ENCODE assay signal across 17 cellular contexts in the genomic region with DNA sequence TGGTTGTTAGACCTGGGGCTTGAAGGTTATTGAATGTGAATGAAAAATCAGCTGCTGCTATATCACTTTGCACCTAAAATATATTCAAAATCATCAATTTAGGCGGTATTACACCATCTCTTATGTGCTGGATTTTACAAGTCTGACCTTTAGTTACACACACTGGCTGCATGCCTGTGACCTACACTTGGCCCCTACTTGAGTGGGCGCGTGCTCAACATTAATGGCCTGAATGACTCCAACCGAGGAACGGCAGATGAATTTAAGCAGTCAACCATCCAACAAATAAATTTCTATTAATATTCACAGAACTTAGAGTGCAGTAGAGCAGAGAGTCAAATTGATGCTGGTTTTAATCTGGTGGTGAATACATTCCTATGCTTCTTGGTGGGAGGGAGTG.
DNase-seq lines count a peak whose midpoint lies in the region; ATAC-seq and TF ChIP-seq lines count a peak whose summit lies in the region.
"Had no signal": no experiment of that assay in that cellular context is flagged by ENCODE, and none has a peak within 500 bp of the region (broad histone marks: within the 10 kb centered on the region; RNA-seq: fewer than 3 reads in every experiment).

No MANE protein-coding gene starts in this region.

- H3K27ac Mint-ChIP-seq in nephron = peak overlapping the region in 2 of 3 experiments; percentile 76 to 79
- H3K27ac Mint-ChIP-seq: CD8-positive, alpha-beta memory T cell had no signal

- H3K4me3 Mint-ChIP-seq in nephron = no peak overlapping the region
- H3K4me3 Mint-ChIP-seq: CD8-positive, alpha-beta memory T cell had no signal

- peaks cover 23% of the 10 kb centered on the region for H3K4me1 Mint-ChIP-seq in nephron
- H3K4me1 Mint-ChIP-seq: CD8-positive, alpha-beta memory T cell had no signal

- H3K36me3 ChIP-seq in colonic mucosa = no peaks in the 10 kb centered on the region
- H3K36me3 ChIP-seq: BLaER1, SJCRH30 had no signal

- H3K9ac ChIP-seq in colonic mucosa (ENCODE audit: low read depth in 2 of 2, low read length in 2 of 2) = no peak overlapping the region
- H3K9ac ChIP-seq: BLaER1 had no signal

- H3K27ac ChIP-seq in colonic mucosa = no peak overlapping the region
- H3K27ac ChIP-seq: BLaER1, SJCRH30 had no signal

- intact Hi-C loops in colonic mucosa (cut with DNase I) (no loop called here), left cardiac atrium (cut with DNase I) (no loop called here)

- H3K27me3 ChIP-seq in colonic mucosa = no peaks in the 10 kb centered on the region
- H3K27me3 ChIP-seq: BLaER1, SJCRH30 had no signal

- no peaks in the 10 kb centered on the region for H3K27me3 Mint-ChIP-seq in nephron (ENCODE audit: low read depth)
- H3K27me3 Mint-ChIP-seq: CD8-positive, alpha-beta memory T cell had no signal

- DNase-seq in Caki2 (ENCODE audit: low read depth) = peak; percentile 45
- peak; percentile 22 for DNase-seq in colonic mucosa
- peak; percentile 32 for DNase-seq in left cardiac atrium
- no peak for DNase-seq in T1000 (lab: John Stamatoyannopoulos, UW)
- no peak for DNase-seq in CD1c-positive myeloid dendritic cell (ENCODE audit: extremely low spot score)
- DNase-seq in NCI-H774 (lab: John Stamatoyannopoulos, UW) = no peak
- DNase-seq: CD8-positive, alpha-beta memory T cell; DMS79 treated with DMSO at 0.1 percent for 48 hours; HCEC 1CT; NCI-H187; NCI-H69; OCI-M1; SJCRH30 had no signal

- TF ChIP-seq CTCF in colonic mucosa (IDR thresholded peaks at IDR 0.05) = no peak
- TF ChIP-seq CTCF in nephron (IDR thresholded peaks at IDR 0.05; ENCODE audit: unreplicated experiment in 3 of 3) = no peak

- in situ Hi-C loops in Caki2 (cut with HindIII; ENCODE audit: low pct_unique_long_range_greater_than_20kb, low sequenced_read_pairs) = no loop called here

- H3K9me3 ChIP-seq in colonic mucosa = no peaks in the 10 kb centered on the region
- H3K9me3 ChIP-seq: BLaER1, SJCRH30 had no signal

- H3K4me1 ChIP-seq in colonic mucosa = no peaks in the 10 kb centered on the region
- H3K4me1 ChIP-seq: BLaER1, SJCRH30 had no signal

- H3K36me3 Mint-ChIP-seq in nephron (ENCODE audit: low read depth) = no peaks in the 10 kb centered on the region
- H3K36me3 Mint-ChIP-seq: CD8-positive, alpha-beta memory T cell had no signal

- ATAC-seq in left cardiac atrium (peak; percentile 44 to 75), HG02852 (IDR thresholded peaks at IDR 0.05; ENCODE audit: unreplicated experiment) (no peak)
- ATAC-seq: K562 had no signal

- peaks cover 12% of the 10 kb centered on the region for H3K9me3 Mint-ChIP-seq in nephron

- no peak overlapping the region for H3K4me3 ChIP-seq in colonic mucosa
- H3K4me3 ChIP-seq: BLaER1, K562, SJCRH30 had no signal

Comparison
In these comparisons a context has a peak if more than half of its experiments do, and no peak if none do; other contexts are left out.
1. DNase-seq: peak in Caki2 (single experiment), colonic mucosa (single experiment) and left cardiac atrium (single experiment); none in T1000 (single experiment), CD1c-positive myeloid dendritic cell (single experiment) and NCI-H774 (single experiment).